In genomic region chr10:69463886-69464285, GRCh38 we compare ENCODE assay signal across 21 cellular contexts. TPM values are rescaled to one million over a fixed set of nuclear protein-coding genes. Genes with fewer than 3 reads are reported as not detected.
DNase-seq lines count a peak whose midpoint lies in the region; ATAC-seq lines count a peak whose summit lies in the region.
"Had no signal": no experiment of that assay in that cellular context is flagged by ENCODE, and none has a peak within 500 bp of the region (broad histone marks: within the 10 kb centered on the region; RNA-seq: fewer than 3 reads in every experiment).

No MANE protein-coding gene starts in this region.

- peak overlapping the region in 1 of 2 experiments; percentile 4 for H2BK12ac ChIP-seq in mesenchymal stem cell (ENCODE audit: low read length in 2 of 2)

- peak overlapping the region; percentile 36 for H3K9ac ChIP-seq in adipocyte (ENCODE audit: low read length)
- no peak overlapping the region for H3K9ac ChIP-seq in mesenchymal stem cell (ENCODE audit: low read length)
- peak overlapping the region in 4 of 5 donors; percentile 30 to 79 (median 66) for H3K9ac ChIP-seq in subcutaneous abdominal adipose tissue (ENCODE audit: low read length in 5 of 5)

- peaks cover 54% of the 10 kb centered on the region for H3K4me1 ChIP-seq in adipocyte (ENCODE audit: control insufficient read depth, insufficient read depth, low read length)
- H3K4me1 ChIP-seq in mesenchymal stem cell (ENCODE audit: control insufficient read depth, insufficient read depth, low read depth, low read length), result peaks cover 4% of the 10 kb centered on the region
- peaks cover 46 to 98% (median 92%) of the 10 kb centered on the region in 5 donors for H3K4me1 ChIP-seq in subcutaneous abdominal adipose tissue (ENCODE audit: control insufficient read depth in 5 of 5, insufficient read depth in 5 of 5, low read length in 5 of 5)

- no peak for DNase-seq in activated CD4-positive, alpha-beta memory T cell treated with anti-CD3 and anti-CD28 coated beads, Interleukin-2, amount 10 ng/mL, durations not matched to agents 7 days and 5 days
- no peak for DNase-seq in activated CD4-positive, alpha-beta memory T cell treated with anti-CD3 and anti-CD28 coated beads for 36 hours
- no peak for DNase-seq in adipocyte (ENCODE audit: low read depth)
- DNase-seq in mesenchymal stem cell, result no peak
- DNase-seq in glomerular visceral epithelial cell (ENCODE audit: extremely low spot score), result no peak
- DNase-seq: activated CD4-positive, alpha-beta T cell treated with anti-CD3 and anti-CD28 coated beads, Interleukin-2, amount 50 U/mL, for 48 hours; amniotic stem cell; foreskin melanocyte; mesendoderm; NCI-H187; NCI-H524; OCI-M1 had no signal

- no peaks in the 10 kb centered on the region for H3K27me3 ChIP-seq in adipocyte (replicated peaks; ENCODE audit: control insufficient read depth, insufficient read depth, low read length)
- no peaks in the 10 kb centered on the region for H3K27me3 ChIP-seq in mesenchymal stem cell (ENCODE audit: control insufficient read depth in 1 of 2, insufficient read depth in 1 of 2, low read length in 2 of 2)
- no peaks in the 10 kb centered on the region for H3K27me3 ChIP-seq in subcutaneous abdominal adipose tissue (ENCODE audit: control insufficient read depth in 5 of 5, insufficient read depth in 4 of 5, low read length in 5 of 5)
- H3K27me3 ChIP-seq: neutrophil had no signal

- H3K27ac ChIP-seq in mesenchymal stem cell (ENCODE audit: low read length, poor library complexity, severe bottlenecking), result no peak overlapping the region
- peak overlapping the region; percentile 98 for H3K27ac ChIP-seq in subcutaneous abdominal adipose tissue (ENCODE audit: low read depth, low read length)
- H3K27ac ChIP-seq: neutrophil, SK-N-MC had no signal

- H3K9me3 ChIP-seq in adipocyte (ENCODE audit: control insufficient read depth, low read length) (no peaks in the 10 kb centered on the region), mesenchymal stem cell (ENCODE audit: control insufficient read depth, low read length) (no peaks in the 10 kb centered on the region), subcutaneous abdominal adipose tissue (ENCODE audit: control insufficient read depth in 5 of 5, low read length in 5 of 5) (no peaks in the 10 kb centered on the region)
- H3K9me3 ChIP-seq: neutrophil had no signal

- H2AFZ ChIP-seq in mesenchymal stem cell (ENCODE audit: low read depth, low read length), result no peak overlapping the region

- H3K23ac ChIP-seq in mesenchymal stem cell (ENCODE audit: low read length in 2 of 2), result no peak overlapping the region

- POLR2A ChIA-PET in activated CD4-positive, alpha-beta memory T cell treated with anti-CD3 and anti-CD28 coated beads, Interleukin-2, amount 10 ng/mL, durations not matched to agents 7 days and 5 days (lab: Charles Lee), result interaction anchor here (1.2 kb wide), 1 partner anchor 14 kb away, joined by 3 read pairs; no protein-coding TSS in a partner anchor
- POLR2A ChIA-PET in activated CD4-positive, alpha-beta memory T cell treated with anti-CD3 and anti-CD28 coated beads for 36 hours (lab: Charles Lee), result interaction anchor here (0.9 kb wide), 1 partner anchor 20 kb away, joined by 3 read pairs; no protein-coding TSS in a partner anchor

- peak overlapping the region; percentile 95 for H3K27ac Mint-ChIP-seq in activated CD4-positive, alpha-beta memory T cell treated with anti-CD3 and anti-CD28 coated beads, Interleukin-2, amount 10 ng/mL, durations not matched to agents 7 days and 5 days
- no peak overlapping the region for H3K27ac Mint-ChIP-seq in activated CD4-positive, alpha-beta memory T cell treated with anti-CD3 and anti-CD28 coated beads for 36 hours
- H3K27ac Mint-ChIP-seq: CD14-positive monocyte had no signal

- no peak overlapping the region for H2BK15ac ChIP-seq in mesenchymal stem cell (ENCODE audit: low read depth, poor library complexity, severe bottlenecking)

- no peaks in the 10 kb centered on the region for H3K27me3 Mint-ChIP-seq in activated CD4-positive, alpha-beta memory T cell treated with anti-CD3 and anti-CD28 coated beads, Interleukin-2, amount 10 ng/mL, durations not matched to agents 7 days and 5 days
- no peaks in the 10 kb centered on the region for H3K27me3 Mint-ChIP-seq in activated CD4-positive, alpha-beta memory T cell treated with anti-CD3 and anti-CD28 coated beads for 36 hours

- no peak overlapping the region for H3K4me2 ChIP-seq in mesenchymal stem cell (ENCODE audit: low read length, poor library complexity, severe bottlenecking)

- peak overlapping the region; percentile 27 for H2BK120ac ChIP-seq in mesenchymal stem cell (ENCODE audit: low read depth, low read length)

- H4K91ac ChIP-seq in mesenchymal stem cell (ENCODE audit: low read length), result no peak overlapping the region

- no peak overlapping the region for H2AK5ac ChIP-seq in mesenchymal stem cell (ENCODE audit: low read length, severe bottlenecking)

- ATAC-seq in GM19324 (IDR thresholded peaks at IDR 0.05; ENCODE audit: low FRiP score, unreplicated experiment) (no peak), HG03342 (IDR thresholded peaks at IDR 0.05; ENCODE audit: unreplicated experiment) (no peak)

- peaks cover 4% of the 10 kb centered on the region for H3K36me3 Mint-ChIP-seq in activated CD4-positive, alpha-beta memory T cell treated with anti-CD3 and anti-CD28 coated beads, Interleukin-2, amount 10 ng/mL, durations not matched to agents 7 days and 5 days (ENCODE audit: low read depth)
- H3K36me3 Mint-ChIP-seq in activated CD4-positive, alpha-beta memory T cell treated with anti-CD3 and anti-CD28 coated beads for 36 hours, result no peaks in the 10 kb centered on the region
- H3K36me3 Mint-ChIP-seq: CD14-positive monocyte had no signal

- H3K4me3 ChIP-seq in adipocyte (ENCODE audit: low read length) (no peak overlapping the region), mesenchymal stem cell (ENCODE audit: insufficient read depth in 1 of 2, low read depth in 1 of 2, low read length in 2 of 2) (no peak overlapping the region), subcutaneous abdominal adipose tissue (ENCODE audit: low read depth in 1 of 5, low read length in 5 of 5) (no peak overlapping the region)
- H3K4me3 ChIP-seq: SK-N-MC had no signal

- H3K36me3 ChIP-seq in adipocyte (ENCODE audit: control insufficient read depth, insufficient read depth, low read length, severe bottlenecking) (no peaks in the 10 kb centered on the region), mesenchymal stem cell (ENCODE audit: control insufficient read depth in 1 of 2, insufficient read depth in 2 of 2, low read depth in 1 of 2, low read length in 2 of 2) (peaks cover 0 to 4% of the 10 kb centered on the region in 2 experiments), subcutaneous abdominal adipose tissue (ENCODE audit: control insufficient read depth in 5 of 5, insufficient read depth in 5 of 5, low read length in 5 of 5) (peaks cover 0 to 4% (median 0%) of the 10 kb centered on the region in 5 donors)
- H3K36me3 ChIP-seq: neutrophil had no signal

- no peak overlapping the region for H3K4me3 Mint-ChIP-seq in activated CD4-positive, alpha-beta memory T cell treated with anti-CD3 and anti-CD28 coated beads, Interleukin-2, amount 10 ng/mL, durations not matched to agents 7 days and 5 days
- no peak overlapping the region for H3K4me3 Mint-ChIP-seq in activated CD4-positive, alpha-beta memory T cell treated with anti-CD3 and anti-CD28 coated beads for 36 hours
- H3K4me3 Mint-ChIP-seq: CD14-positive monocyte had no signal

- H3K9me3 Mint-ChIP-seq in activated CD4-positive, alpha-beta memory T cell treated with anti-CD3 and anti-CD28 coated beads, Interleukin-2, amount 10 ng/mL, durations not matched to agents 7 days and 5 days, result no peaks in the 10 kb centered on the region
- H3K9me3 Mint-ChIP-seq in activated CD4-positive, alpha-beta memory T cell treated with anti-CD3 and anti-CD28 coated beads for 36 hours, result no peaks in the 10 kb centered on the region
- H3K9me3 Mint-ChIP-seq: CD14-positive monocyte had no signal

- intact Hi-C loops in activated CD4-positive, alpha-beta memory T cell treated with anti-CD3 and anti-CD28 coated beads for 36 hours (cut with micrococcal nuclease), result no loop called here

- no peak overlapping the region for H3K14ac ChIP-seq in mesenchymal stem cell (ENCODE audit: low read length in 2 of 2)

- CTCF ChIA-PET in activated CD4-positive, alpha-beta memory T cell treated with anti-CD3 and anti-CD28 coated beads, Interleukin-2, amount 10 ng/mL, durations not matched to agents 7 days and 5 days (lab: Charles Lee), result interaction anchor here (3.8 kb wide), 1 partner anchor 15 kb away, joined by 24 read pairs; no protein-coding TSS in a partner anchor
- CTCF ChIA-PET in activated CD4-positive, alpha-beta memory T cell treated with anti-CD3 and anti-CD28 coated beads for 36 hours (lab: Charles Lee), result interaction anchor here (0.7 to 3.6 kb wide), 4 partner anchors 12 to 57 kb away, joined by 3 to 19 read pairs (median 4); partner anchors contain the start of gene TSPAN15

- H2BK5ac ChIP-seq in mesenchymal stem cell (ENCODE audit: low read depth, low read length, poor library complexity, severe bottlenecking), result no peak overlapping the region

- 84% methylated on average over 6 of the region's 6 CpGs for WGBS in mesenchymal stem cell

- H3K79me1 ChIP-seq in mesenchymal stem cell (replicated peaks; ENCODE audit: low read length, poor library complexity, severe bottlenecking), result peaks cover 14% of the 10 kb centered on the region

- peaks cover 68% of the 10 kb centered on the region for H3K4me1 Mint-ChIP-seq in activated CD4-positive, alpha-beta memory T cell treated with anti-CD3 and anti-CD28 coated beads, Interleukin-2, amount 10 ng/mL, durations not matched to agents 7 days and 5 days
- peaks cover 28% of the 10 kb centered on the region for H3K4me1 Mint-ChIP-seq in activated CD4-positive, alpha-beta memory T cell treated with anti-CD3 and anti-CD28 coated beads for 36 hours (ENCODE audit: low read depth)

- peak overlapping the region in 1 of 2 experiments; percentile 37 for H3K18ac ChIP-seq in mesenchymal stem cell (ENCODE audit: low read depth in 1 of 2, low read length in 2 of 2)

- no peak overlapping the region for H4K8ac ChIP-seq in mesenchymal stem cell (ENCODE audit: low read length)

- H3K4ac ChIP-seq in mesenchymal stem cell (ENCODE audit: low read depth in 1 of 2, low read length in 2 of 2), result no peak overlapping the region

RNA-seq across cellular contexts. Expression of gene TSPAN15, which starts 12.6 kb away (rescaled TPM):
- total RNA-seq in activated CD4-positive, alpha-beta memory T cell treated with anti-CD3 and anti-CD28 coated beads, Interleukin-2, amount 10 ng/mL, durations not matched to agents 7 days and 5 days, result 1 to 10 TPM; 9.0 to 9.1 TPM
- 1 to 10 TPM; 2.5 to 3.1 TPM for total RNA-seq in activated CD4-positive, alpha-beta memory T cell treated with anti-CD3 and anti-CD28 coated beads for 36 hours
- polyA plus RNA-seq in mesenchymal stem cell (2013, experiment 1 of 2), result 19.6 TPM
- polyA plus RNA-seq in mesenchymal stem cell (2013, experiment 2 of 2), result 19.5 TPM

RNA-seq across cellular contexts. Expression of gene TACR2, which starts 47.2 kb away (rescaled TPM):
- total RNA-seq in activated CD4-positive, alpha-beta memory T cell treated with anti-CD3 and anti-CD28 coated beads, Interleukin-2, amount 10 ng/mL, durations not matched to agents 7 days and 5 days, result not detected
- not detected for total RNA-seq in activated CD4-positive, alpha-beta memory T cell treated with anti-CD3 and anti-CD28 coated beads for 36 hours
- polyA plus RNA-seq in mesenchymal stem cell (2013, experiment 1 of 2), result not detected
- polyA plus RNA-seq in mesenchymal stem cell (2013, experiment 2 of 2), result 0.01 TPM
- total RNA-seq: A172, chondrocyte, Daoy had no signal
